In genomic region chr17:77147357-77147801, GRCh38 we compare ENCODE assay signal across 10 cellular contexts. TPM values are rescaled to one million over a fixed set of nuclear protein-coding genes. Genes with fewer than 3 reads are reported as not detected.
A peak's percentile ranks its signal among the peaks of the same experiment; 100 is the strongest.
DNase-seq lines count a peak whose midpoint lies in the region; ATAC-seq and TF ChIP-seq lines count a peak whose summit lies in the region.
"Had no signal": no experiment of that assay in that cellular context is flagged by ENCODE, and none has a peak within 500 bp of the region (broad histone marks: within the 10 kb centered on the region; RNA-seq: fewer than 3 reads in every experiment).

No MANE protein-coding gene starts in this region.

- H3K9me3 Mint-ChIP-seq in activated naive CD8-positive, alpha-beta T cell treated with anti-CD3 and anti-CD28 coated beads, Interleukin-2, amount 50 U/mL, for 24 hours = no peaks in the 10 kb centered on the region
- no peaks in the 10 kb centered on the region for H3K9me3 Mint-ChIP-seq in activated naive CD8-positive, alpha-beta T cell treated with anti-CD3 and anti-CD28 coated beads for 36 hours
- H3K9me3 Mint-ChIP-seq in immature natural killer cell (no peaks in the 10 kb centered on the region), type B pancreatic cell (no peaks in the 10 kb centered on the region)

- H3K36me3 Mint-ChIP-seq in activated naive CD8-positive, alpha-beta T cell treated with anti-CD3 and anti-CD28 coated beads, Interleukin-2, amount 50 U/mL, for 24 hours (ENCODE audit: low read depth) = peaks cover 51% of the 10 kb centered on the region
- H3K36me3 Mint-ChIP-seq in activated naive CD8-positive, alpha-beta T cell treated with anti-CD3 and anti-CD28 coated beads for 36 hours = peaks cover 26% of the 10 kb centered on the region
- H3K36me3 Mint-ChIP-seq in immature natural killer cell (peaks cover 19 to 43% (median 24%) of the 10 kb centered on the region in 3 donors), type B pancreatic cell (peaks cover 27% of the 10 kb centered on the region)

- H3K27me3 Mint-ChIP-seq in activated naive CD8-positive, alpha-beta T cell treated with anti-CD3 and anti-CD28 coated beads, Interleukin-2, amount 50 U/mL, for 24 hours = no peaks in the 10 kb centered on the region
- H3K27me3 Mint-ChIP-seq in activated naive CD8-positive, alpha-beta T cell treated with anti-CD3 and anti-CD28 coated beads for 36 hours = no peaks in the 10 kb centered on the region
- peaks cover 0 to 8% (median 6%) of the 10 kb centered on the region in 3 donors for H3K27me3 Mint-ChIP-seq in immature natural killer cell (ENCODE audit: low read depth in 3 of 3)
- H3K27me3 Mint-ChIP-seq in type B pancreatic cell = no peaks in the 10 kb centered on the region

- no peak for TF ChIP-seq CTCF in type B pancreatic cell (conservative IDR thresholded peaks at IDR 0.05)

- H3K4me1 Mint-ChIP-seq in activated naive CD8-positive, alpha-beta T cell treated with anti-CD3 and anti-CD28 coated beads, Interleukin-2, amount 50 U/mL, for 24 hours = peaks cover 52% of the 10 kb centered on the region
- H3K4me1 Mint-ChIP-seq in activated naive CD8-positive, alpha-beta T cell treated with anti-CD3 and anti-CD28 coated beads for 36 hours = peaks cover 46% of the 10 kb centered on the region
- peaks cover 54 to 72% of the 10 kb centered on the region in 2 donors for H3K4me1 Mint-ChIP-seq in immature natural killer cell
- peaks cover 56% of the 10 kb centered on the region for H3K4me1 Mint-ChIP-seq in type B pancreatic cell (ENCODE audit: unreplicated experiment)

- no peak overlapping the region for H3K27ac Mint-ChIP-seq in activated naive CD8-positive, alpha-beta T cell treated with anti-CD3 and anti-CD28 coated beads, Interleukin-2, amount 50 U/mL, for 24 hours
- H3K27ac Mint-ChIP-seq in activated naive CD8-positive, alpha-beta T cell treated with anti-CD3 and anti-CD28 coated beads for 36 hours = no peak overlapping the region
- H3K27ac Mint-ChIP-seq in immature natural killer cell (peak overlapping the region; percentile 52 to 96 (median 92)), type B pancreatic cell (peak overlapping the region; percentile 73)

- DNase-seq in activated naive CD8-positive, alpha-beta T cell treated with anti-CD3 and anti-CD28 coated beads, Interleukin-2, amount 50 U/mL, for 24 hours = no peak
- DNase-seq in activated naive CD8-positive, alpha-beta T cell treated with anti-CD3 and anti-CD28 coated beads for 36 hours = no peak
- DNase-seq in immature natural killer cell (no peak), type B pancreatic cell (ENCODE audit: extremely low spot score, unreplicated experiment) (no peak), posterior vena cava (ENCODE audit: low spot score) (no peak), NCI-H1694 treated with DMSO at 0.1 percent for 48 hours (lab: John Stamatoyannopoulos, UW) (no peak), AG08396 (ENCODE audit: low spot score) (no peak)
- DNase-seq: activated effector memory CD4-positive, alpha-beta T cell treated with anti-CD3 and anti-CD28 coated beads, Interleukin-2, amount 50 U/mL, for 16 hours; stimulated activated CD4-positive, alpha-beta T cell treated with anti-CD3 and anti-CD28 coated beads, Interleukin-1b, Interleukin-23, amount 100 ng/mL, for 48 hours had no signal

- intact Hi-C loops in posterior vena cava (cut with DNase I) = loop anchor here (10.0 kb wide), 2 partner anchors 47 to 53 kb away; no protein-coding TSS in a partner anchor

- H3K4me3 Mint-ChIP-seq in activated naive CD8-positive, alpha-beta T cell treated with anti-CD3 and anti-CD28 coated beads, Interleukin-2, amount 50 U/mL, for 24 hours = peak overlapping the region; percentile 5
- H3K4me3 Mint-ChIP-seq in activated naive CD8-positive, alpha-beta T cell treated with anti-CD3 and anti-CD28 coated beads for 36 hours = no peak overlapping the region
- peak overlapping the region; percentile 24 to 80 (median 67) for H3K4me3 Mint-ChIP-seq in immature natural killer cell
- peak overlapping the region; percentile 75 for H3K4me3 Mint-ChIP-seq in type B pancreatic cell

- no peak for ATAC-seq in activated naive CD8-positive, alpha-beta T cell treated with anti-CD3 and anti-CD28 coated beads, Interleukin-2, amount 50 U/mL, for 24 hours
- ATAC-seq in HG03280 (IDR thresholded peaks at IDR 0.05; ENCODE audit: unreplicated experiment) = peak; percentile 59

RNA-seq across cellular contexts. Expression of gene SEC14L1, which starts 6.6 kb away (rescaled TPM):
- total RNA-seq in activated naive CD8-positive, alpha-beta T cell treated with anti-CD3 and anti-CD28 coated beads for 36 hours = 10 to 100 TPM; 56.9 to 59.6 TPM
- polyA plus RNA-seq in immature natural killer cell = 10 to 100 TPM; 14.8 to 25.6 (median 19.4) TPM
- 42.3 and 74.9 TPM in 2 replicates for total RNA-seq in type B pancreatic cell (ENCODE audit: low replicate concordance)
- 10 to 100 TPM; 66.1 to 78.3 TPM for total RNA-seq in posterior vena cava

Comparison
In these comparisons a context has a peak if more than half of its experiments do, and no peak if none do; other contexts are left out.
1. H3K27ac Mint-ChIP-seq: peak in immature natural killer cell (6 of 6) and type B pancreatic cell (single experiment); none in activated naive CD8-positive, alpha-beta T cell treated with anti-CD3 and anti-CD28 coated beads, Interleukin-2, amount 50 U/mL, for 24 hours (single experiment) and activated naive CD8-positive, alpha-beta T cell treated with anti-CD3 and anti-CD28 coated beads for 36 hours (single experiment).